Comparison of ENCODE assay signal across 8 cellular contexts in the genomic region with DNA sequence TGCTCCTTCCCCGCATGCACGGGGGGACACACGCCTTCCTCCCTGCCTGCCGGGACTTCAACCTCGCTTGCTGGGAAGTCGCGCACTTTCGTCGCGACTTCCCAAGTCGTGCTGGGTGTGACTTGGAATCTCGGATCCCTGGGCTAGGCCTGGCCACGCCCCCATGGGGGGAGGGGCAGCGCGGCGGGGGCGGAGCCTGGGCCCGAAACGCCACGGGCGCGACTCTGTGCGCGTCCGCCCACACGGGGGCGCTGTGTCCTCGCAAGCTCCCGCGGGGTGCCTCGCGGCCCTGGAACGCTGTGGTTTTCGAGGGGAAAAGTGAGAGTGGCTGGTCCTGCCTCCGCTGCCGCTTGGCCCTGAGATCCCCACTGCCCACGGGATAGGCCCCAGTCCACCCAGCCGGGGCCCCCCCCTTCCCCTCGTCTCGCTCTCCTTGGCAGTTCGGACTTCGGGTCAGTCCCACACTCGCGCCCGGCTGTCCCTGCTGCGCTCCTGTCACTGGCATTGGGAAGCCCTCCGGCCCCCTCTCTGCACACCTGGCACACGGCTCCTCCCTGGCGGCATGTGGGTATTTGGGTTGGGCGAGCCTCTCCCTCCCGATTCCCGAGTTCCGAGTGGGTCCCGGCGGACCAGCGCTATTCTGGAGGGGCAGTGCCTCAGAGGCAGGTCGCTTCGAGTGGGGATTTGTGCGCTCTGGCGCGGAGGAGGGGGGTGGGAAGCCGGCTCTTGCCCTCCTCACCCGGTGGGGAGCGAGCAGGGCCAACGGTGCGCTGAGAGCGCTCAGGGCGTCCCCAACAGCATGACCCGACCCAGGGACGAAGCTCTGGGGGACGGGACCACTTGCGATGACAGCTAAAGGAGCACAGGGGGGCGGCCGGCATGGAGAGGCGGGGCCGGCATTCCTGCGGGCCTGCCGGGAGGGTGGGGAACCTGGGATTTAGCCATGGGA.
DNase-seq lines count a peak whose midpoint lies in the region; ATAC-seq and TF ChIP-seq lines count a peak whose summit lies in the region.

No MANE protein-coding gene starts in this region.

- peak overlapping the region; percentile 58 for H3K4me3 ChIP-seq in choroid plexus epithelial cell (ENCODE audit: low read depth, low read length)

- peak; percentile 74 for TF ChIP-seq CTCF in choroid plexus epithelial cell (conservative IDR thresholded peaks at IDR 0.05; ENCODE audit: low read depth, low read length)

- ATAC-seq in GM21447 (IDR thresholded peaks at IDR 0.05; ENCODE audit: unreplicated experiment) = peak; percentile 60
- ATAC-seq in GM18873 (IDR thresholded peaks at IDR 0.05; ENCODE audit: low FRiP score, unreplicated experiment) = no peak

- DNase-seq in CD1c-positive myeloid dendritic cell (ENCODE audit: extremely low spot score) (peak; percentile 96), NAMALWA (ENCODE audit: low spot score) (peak; percentile 78), choroid plexus epithelial cell (ENCODE audit: low read depth) (peak; percentile 90), kidney tubule cell (ENCODE audit: low spot score) (peak; percentile 84)
- DNase-seq in activated CD4-positive, alpha-beta T cell treated with anti-CD3 and anti-CD28 coated beads for 48 hours = peak; percentile 88
- DNase-seq in stimulated activated CD4-positive, alpha-beta T cell treated with anti-CD3 and anti-CD28 coated beads, Interleukin-15, amount 100 ng/mL, for 48 hours (ENCODE audit: low read depth in 2 of 2) = peak; percentile 55 to 81
